In the genomic region with DNA sequence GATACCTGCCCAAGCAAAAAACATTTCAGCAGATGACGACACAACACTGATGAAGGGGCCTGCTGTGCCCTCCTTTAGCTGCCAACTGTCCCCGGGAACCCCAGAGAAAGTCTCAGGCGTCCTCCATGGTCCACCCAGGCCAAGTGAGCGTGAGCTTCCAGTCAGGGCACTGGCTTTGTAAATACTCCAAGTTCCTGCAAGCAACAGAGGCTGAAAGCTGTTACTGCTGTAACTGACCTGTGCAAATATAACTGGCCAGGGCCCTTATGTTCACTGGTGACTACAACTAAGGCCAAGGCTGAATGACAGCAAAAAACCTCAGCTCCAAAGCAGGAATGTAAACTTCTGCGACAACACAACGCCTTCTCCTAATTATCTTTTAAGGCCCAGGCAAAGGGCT, we compare ENCODE assay signal across 10 cellular contexts. TPM values are rescaled to one million over a fixed set of nuclear protein-coding genes. Genes with fewer than 3 reads are reported as not detected.
DNase-seq lines count a peak whose midpoint lies in the region; ATAC-seq and TF ChIP-seq lines count a peak whose summit lies in the region.
"Had no signal": no experiment of that assay in that cellular context is flagged by ENCODE, and none has a peak within 500 bp of the region (broad histone marks: within the 10 kb centered on the region; RNA-seq: fewer than 3 reads in every experiment).

No MANE protein-coding gene starts in this region.

- no peaks in the 10 kb centered on the region for H3K9me3 Mint-ChIP-seq in activated CD8-positive, alpha-beta T cell treated with anti-CD3 and anti-CD28 coated beads for 36 hours

- no peak overlapping the region for H2AFZ ChIP-seq in DND-41 (ENCODE audit: low read depth, low read length)

- H3K79me2 ChIP-seq in DND-41 (ENCODE audit: insufficient read depth, low read length): peaks cover 100% of the 10 kb centered on the region

- no peak for TF ChIP-seq POLR2A in sigmoid colon (IDR thresholded peaks at IDR 0.05)

- peaks cover 96% of the 10 kb centered on the region for H3K4me1 Mint-ChIP-seq in activated CD8-positive, alpha-beta T cell treated with anti-CD3 and anti-CD28 coated beads for 36 hours (ENCODE audit: low read depth)

- CTCF ChIA-PET in activated CD8-positive, alpha-beta T cell treated with anti-CD3 and anti-CD28 coated beads for 36 hours (lab: Charles Lee): interaction anchor here (0.9 to 1.4 kb wide), 6 partner anchors 8 to 17 kb away, joined by 3 to 12 read pairs (median 4); no protein-coding TSS in a partner anchor

- no peaks in the 10 kb centered on the region for H3K27me3 Mint-ChIP-seq in activated CD8-positive, alpha-beta T cell treated with anti-CD3 and anti-CD28 coated beads for 36 hours

- H3K27ac ChIP-seq in DND-41 (ENCODE audit: low read length): peak overlapping the region; percentile 19; the same call in 1 of the 2 replicates
- H3K27ac ChIP-seq in sigmoid colon: peak overlapping the region; percentile 90 to 98 (median 96)

- H3K9me3 ChIP-seq in DND-41 (ENCODE audit: insufficient read depth, low read length, severe bottlenecking) (no peaks in the 10 kb centered on the region), sigmoid colon (no peaks in the 10 kb centered on the region)

- peaks cover 92% of the 10 kb centered on the region for H3K36me3 Mint-ChIP-seq in activated CD8-positive, alpha-beta T cell treated with anti-CD3 and anti-CD28 coated beads for 36 hours (ENCODE audit: low read depth)

- peak overlapping the region; percentile 65 for H3K4me3 Mint-ChIP-seq in activated CD8-positive, alpha-beta T cell treated with anti-CD3 and anti-CD28 coated beads for 36 hours

- DNase-seq in DND-41: no peak
- DNase-seq in activated CD8-positive, alpha-beta T cell treated with anti-CD3 and anti-CD28 coated beads for 36 hours: no peak
- DNase-seq in fibroblast of gingiva (ENCODE audit: low read depth): peak; percentile 25
- no peak for DNase-seq in sigmoid colon
- no peak for DNase-seq in NCI-H1436 (lab: John Stamatoyannopoulos, UW)
- no peak for DNase-seq in NCI-H1092 treated with DMSO at 0.1 percent for 48 hours (lab: John Stamatoyannopoulos, UW)
- DNase-seq in posterior vena cava (ENCODE audit: low spot score): no peak
- DNase-seq: KBM-7, NCI-H69 had no signal

- POLR2A ChIA-PET in activated CD8-positive, alpha-beta T cell treated with anti-CD3 and anti-CD28 coated beads for 36 hours (lab: Charles Lee): interaction anchor here (0.8 to 24.9 kb wide), 4 partner anchors 12 to 349 kb away, joined by 3 to 403 read pairs (median 71); a partner anchor contains a TSS

- H3K4me1 ChIP-seq in DND-41 (ENCODE audit: insufficient read depth, low read length) (peaks cover 71% of the 10 kb centered on the region), sigmoid colon (peaks cover 0 to 100% (median 100%) of the 10 kb centered on the region in 4 donors)

- no peak for TF ChIP-seq EP300 in sigmoid colon (IDR thresholded peaks at IDR 0.05)

- no peak for ATAC-seq in DND-41 (ENCODE audit: insufficient read depth, low read depth)
- ATAC-seq in activated CD8-positive, alpha-beta T cell treated with anti-CD3 and anti-CD28 coated beads for 36 hours: no peak
- ATAC-seq in HG03039 (IDR thresholded peaks at IDR 0.05; ENCODE audit: unreplicated experiment): no peak

- H4K20me1 ChIP-seq in DND-41 (ENCODE audit: insufficient read depth, low read length): peaks cover 100% of the 10 kb centered on the region

- intact Hi-C loops in activated CD8-positive, alpha-beta T cell treated with anti-CD3 and anti-CD28 coated beads for 36 hours (cut with micrococcal nuclease): no loop called here
- intact Hi-C loops in sigmoid colon (cut with DNase I): loop anchor here (1.0 kb wide), 1 partner anchor 8 kb away; a partner anchor contains a TSS
- intact Hi-C loops in posterior vena cava (cut with DNase I): no loop called here

- H3K36me3 ChIP-seq in DND-41 (ENCODE audit: insufficient read depth, low read length): peaks cover 97% of the 10 kb centered on the region
- peaks cover 8 to 45% (median 28%) of the 10 kb centered on the region in 4 donors for H3K36me3 ChIP-seq in sigmoid colon

- H3K27ac Mint-ChIP-seq in activated CD8-positive, alpha-beta T cell treated with anti-CD3 and anti-CD28 coated beads for 36 hours: peak overlapping the region; percentile 90

- H3K4me2 ChIP-seq in DND-41 (ENCODE audit: insufficient read depth, low read length): peak overlapping the region; percentile 82

- no peak for TF ChIP-seq CTCF in DND-41 (IDR thresholded peaks at IDR 0.05; ENCODE audit: borderline replicate concordance, extremely low read depth, low read length, poor library complexity, severe bottlenecking)
- no peak for TF ChIP-seq CTCF in activated CD8-positive, alpha-beta T cell treated with anti-CD3 and anti-CD28 coated beads for 36 hours (IDR thresholded peaks at IDR 0.05)
- no peak for TF ChIP-seq CTCF in sigmoid colon (IDR thresholded peaks at IDR 0.05)

- H3K4me3 ChIP-seq in DND-41 (ENCODE audit: low read depth in 1 of 2, low read length in 2 of 2): no peak overlapping the region
- peak overlapping the region in 1 of 4 donors; percentile 2 for H3K4me3 ChIP-seq in sigmoid colon

- 86 to 92% methylated on average over 6 of the region's 6 CpGs for WGBS in sigmoid colon, 2 donors

- H3K9ac ChIP-seq in DND-41 (ENCODE audit: low read depth, low read length): no peak overlapping the region

- H3K27me3 ChIP-seq in DND-41 (ENCODE audit: insufficient read depth, low read length, poor library complexity): no peaks in the 10 kb centered on the region
- no peaks in the 10 kb centered on the region for H3K27me3 ChIP-seq in sigmoid colon

RNA-seq across cellular contexts. Expression of a gene that starts 8.2 kb away (rescaled TPM):
- total RNA-seq in activated CD8-positive, alpha-beta T cell treated with anti-CD3 and anti-CD28 coated beads for 36 hours: 100 to 1,000 TPM; 390 to 393 TPM
- 100 to 1,000 TPM; 171 to 267 (median 238) TPM for total RNA-seq in sigmoid colon
- polyA plus RNA-seq in sigmoid colon: 100 to 1,000 TPM; 200 to 267 (median 247) TPM
- total RNA-seq in posterior vena cava: 100 to 1,000 TPM; 575 to 698 TPM
